ENCODE assay signal across 1 cellular context in the genomic region with DNA sequence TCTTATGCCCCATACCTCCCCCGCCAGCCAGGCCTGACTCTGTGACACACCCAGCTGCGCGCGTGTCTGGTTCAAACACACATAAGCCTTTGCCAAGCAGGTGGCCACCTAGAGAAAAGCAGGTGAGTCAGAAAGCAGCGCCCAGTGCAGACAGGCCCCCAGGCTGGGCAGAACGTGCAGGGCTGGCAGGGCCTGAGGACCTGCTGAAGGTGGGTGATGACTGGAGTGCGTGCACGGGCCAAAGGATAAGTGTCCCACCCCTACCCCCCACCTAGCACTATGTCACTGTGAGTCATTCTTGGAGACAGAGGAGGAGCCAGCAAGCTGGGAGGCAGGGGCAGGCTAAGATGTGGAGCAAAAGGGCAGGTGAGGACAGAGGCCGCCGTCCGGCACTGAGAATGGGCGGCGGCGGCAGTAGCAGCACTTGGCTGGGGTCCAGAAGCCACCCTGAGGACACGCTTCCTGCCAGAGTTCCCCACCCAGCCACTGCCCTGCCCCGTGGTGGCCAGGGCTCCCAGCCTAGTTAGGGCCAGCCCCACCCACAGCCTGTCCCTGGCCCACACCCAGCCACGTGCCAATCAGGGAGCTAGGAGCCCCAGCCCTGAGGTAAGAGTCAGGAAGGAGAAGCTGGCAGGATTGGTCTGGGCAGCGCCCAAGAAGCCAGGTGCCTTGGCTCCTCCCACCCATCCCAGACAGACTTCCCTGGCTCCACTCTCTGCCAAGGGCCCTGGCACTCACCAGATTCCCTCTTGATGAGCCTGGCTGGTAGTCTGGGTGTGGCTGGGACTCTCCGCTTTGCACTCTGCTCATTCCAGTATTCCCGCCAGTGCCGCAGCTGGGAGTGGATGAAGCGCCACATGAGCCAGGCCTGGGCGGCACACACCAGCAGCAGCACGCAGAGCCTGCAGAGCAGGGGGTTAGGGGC.
TF ChIP-seq lines count a peak whose summit lies in the region.

No MANE protein-coding gene starts in this region.

TF ChIP-seq in Ishikawa, 13 proteins besides CTCF, POLR2A, EP300 and RAD21 (continued from another document):
- TF ChIP-seq, protein P1, sequence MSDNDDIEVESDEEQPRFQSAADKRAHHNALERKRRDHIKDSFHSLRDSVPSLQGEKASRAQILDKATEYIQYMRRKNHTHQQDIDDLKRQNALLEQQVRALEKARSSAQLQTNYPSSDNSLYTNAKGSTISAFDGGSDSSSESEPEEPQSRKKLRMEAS (IDR thresholded peaks at IDR 0.05) = peak; percentile 47
- TF ChIP-seq CREB1 (IDR thresholded peaks at IDR 0.05; ENCODE audit: low read depth) (no peak), CEBPB (IDR thresholded peaks at IDR 0.05) (0 out of 2 replicates have a peak, but pooled peaks have one; percentile 4), NFIC (IDR thresholded peaks at IDR 0.05) (peak; percentile 91), YY1 (IDR thresholded peaks at IDR 0.05; ENCODE audit: low read depth) (peak; percentile 15; the same call in 1 of the 2 replicates)
